In genomic region chr2:69940691-69941090, GRCh38 we compare ENCODE assay signal across 19 cellular contexts. TPM values are rescaled to one million over a fixed set of nuclear protein-coding genes. Genes with fewer than 3 reads are reported as not detected.
DNase-seq lines count a peak whose midpoint lies in the region; ATAC-seq, FAIRE-seq and TF ChIP-seq lines count a peak whose summit lies in the region.
"Had no signal": no experiment of that assay in that cellular context is flagged by ENCODE, and none has a peak within 500 bp of the region (broad histone marks: within the 10 kb centered on the region; RNA-seq: fewer than 3 reads in every experiment).

No MANE protein-coding gene starts in this region.

- H3K4me2 ChIP-seq in K562 (ENCODE audit: insufficient read depth, low read length): no peak overlapping the region
- peak overlapping the region; percentile 52 for H3K4me2 ChIP-seq in neural progenitor cell
- H3K4me2 ChIP-seq: A549 had no signal

- H3F3A ChIP-seq in neural progenitor cell (ENCODE audit: low read depth): peaks cover 4% of the 10 kb centered on the region

- ATAC-seq in activated CD4-positive, alpha-beta T cell treated with anti-CD3 and anti-CD28 coated beads for 36 hours: no peak
- ATAC-seq in K562 (no peak), upper lobe of left lung (ENCODE audit: low FRiP score in 2 of 2) (no peak)
- ATAC-seq: A549; CD8-positive, alpha-beta T cell had no signal

- in situ Hi-C loops in K562 (cut with MboI): no loop called here

- H3K9me3 ChIP-seq in CD8-positive, alpha-beta memory T cell (ENCODE audit: low read length): no peaks in the 10 kb centered on the region
- H3K9me3 ChIP-seq in K562 (replicated peaks; ENCODE audit: control insufficient read depth, insufficient read depth, low read depth, low read length): no peaks in the 10 kb centered on the region
- H3K9me3 ChIP-seq in neural progenitor cell (ENCODE audit: low read depth): no peaks in the 10 kb centered on the region
- no peaks in the 10 kb centered on the region for H3K9me3 ChIP-seq in upper lobe of left lung
- H3K9me3 ChIP-seq: A549, HAP-1 had no signal

- peaks cover 46% of the 10 kb centered on the region for H3K36me3 Mint-ChIP-seq in activated CD4-positive, alpha-beta T cell treated with anti-CD3 and anti-CD28 coated beads for 36 hours (ENCODE audit: low read depth)
- peaks cover 21 to 78% (median 44%) of the 10 kb centered on the region in 3 donors for H3K36me3 Mint-ChIP-seq in CD8-positive, alpha-beta memory T cell
- H3K36me3 Mint-ChIP-seq in neural progenitor cell: peaks cover 20% of the 10 kb centered on the region

- peaks cover 2% of the 10 kb centered on the region for H3K9me1 ChIP-seq in K562 (ENCODE audit: control insufficient read depth, insufficient read depth, low read length)

- peaks cover 27% of the 10 kb centered on the region for H3K4me1 Mint-ChIP-seq in activated CD4-positive, alpha-beta T cell treated with anti-CD3 and anti-CD28 coated beads for 36 hours
- H3K4me1 Mint-ChIP-seq in CD8-positive, alpha-beta memory T cell: peaks cover 4 to 9% (median 4%) of the 10 kb centered on the region in 3 donors
- H3K4me1 Mint-ChIP-seq in neural progenitor cell: peaks cover 21% of the 10 kb centered on the region

- FAIRE-seq in K562 (lab: Jason Lieb, UNC): no peak
- FAIRE-seq: A549, G401.6, H1 had no signal

- BruUV-seq in K562 (replicated peaks; lab: Mats Ljungman, UMichigan): TSS peak; percentile 19

- CTCF ChIA-PET in activated CD4-positive, alpha-beta T cell treated with anti-CD3 and anti-CD28 coated beads for 36 hours (lab: Charles Lee): interaction anchor here (0.5 to 0.8 kb wide), 2 partner anchors 141 to 257 kb away, joined by 3 read pairs; no protein-coding TSS in a partner anchor
- CTCF ChIA-PET in CD8-positive, alpha-beta memory T cell (lab: Charles Lee): no interaction called here
- CTCF ChIA-PET in K562 (lab: Yijun Ruan, JAX; ENCODE audit: low intra/inter-chr PET ratio): no interaction called here

- H4K20me1 ChIP-seq in K562 (replicated peaks; ENCODE audit: control insufficient read depth, insufficient read depth, low read length) (no peaks in the 10 kb centered on the region), neural progenitor cell (ENCODE audit: low read depth) (no peaks in the 10 kb centered on the region)

- no peak overlapping the region for H3K27ac ChIP-seq in CD8-positive, alpha-beta memory T cell (ENCODE audit: low read depth, low read length)
- H3K27ac ChIP-seq in K562 (ENCODE audit: extremely low read depth, low read depth, low read length): no peak overlapping the region
- no peak overlapping the region for H3K27ac ChIP-seq in neural progenitor cell
- H3K27ac ChIP-seq in upper lobe of left lung: no peak overlapping the region
- H3K27ac ChIP-seq: 22Rv1, A549, C4-2B had no signal

- H3K4me1 ChIP-seq in CD8-positive, alpha-beta memory T cell (ENCODE audit: insufficient read depth, low read length): peaks cover 5% of the 10 kb centered on the region
- H3K4me1 ChIP-seq in K562 (replicated peaks in 1 of 2; ENCODE audit: control insufficient read depth in 2 of 2, insufficient read depth in 2 of 2, low read length in 2 of 2) (peaks cover 5 to 10% of the 10 kb centered on the region in 2 experiments; a peak in 4 of 5 replicates), neural progenitor cell (peaks cover 29% of the 10 kb centered on the region), upper lobe of left lung (peaks cover 0 to 21% (median 9%) of the 10 kb centered on the region in 4 donors)
- H3K4me1 ChIP-seq: HAP-1 had no signal

- TF ChIP-seq EP300 in K562 (IDR thresholded peaks at IDR 0.05; ENCODE audit: low read length) (no peak), upper lobe of left lung (IDR thresholded peaks at IDR 0.05) (no peak)

- H3K27me3 ChIP-seq in CD8-positive, alpha-beta memory T cell (ENCODE audit: insufficient read depth, low read length, poor library complexity, severe bottlenecking): no peaks in the 10 kb centered on the region
- H3K27me3 ChIP-seq in K562 (ENCODE audit: control insufficient read depth in 2 of 2, insufficient read depth in 2 of 2, low read length in 2 of 2) (no peaks in the 10 kb centered on the region), neural progenitor cell (no peaks in the 10 kb centered on the region), upper lobe of left lung (no peaks in the 10 kb centered on the region)

- H3K9ac ChIP-seq in K562 (ENCODE audit: insufficient read depth in 1 of 2, low read depth in 2 of 2, low read length in 2 of 2) (no peak overlapping the region), neural progenitor cell (no peak overlapping the region)

- intact Hi-C loops in activated CD4-positive, alpha-beta T cell treated with anti-CD3 and anti-CD28 coated beads for 36 hours (cut with DNase I, micrococcal nuclease): no loop called here
- intact Hi-C loops in K562 (cut with micrococcal nuclease): no loop called here

- H2AFZ ChIP-seq in K562 (ENCODE audit: low read depth, low read length): no peak overlapping the region
- no peak overlapping the region for H2AFZ ChIP-seq in neural progenitor cell (replicated peaks)

- POLR2A ChIA-PET in activated CD4-positive, alpha-beta T cell treated with anti-CD3 and anti-CD28 coated beads for 36 hours (lab: Charles Lee): no interaction called here
- POLR2A ChIA-PET in CD8-positive, alpha-beta memory T cell (lab: Charles Lee): no interaction called here
- POLR2A ChIA-PET in K562 (lab: Yijun Ruan, JAX): interaction anchor here (0.7 kb wide), 1 partner anchor 70 kb away, joined by 3 read pairs; no protein-coding TSS in a partner anchor

- H3K4me3 Mint-ChIP-seq in activated CD4-positive, alpha-beta T cell treated with anti-CD3 and anti-CD28 coated beads for 36 hours: no peak overlapping the region
- H3K4me3 Mint-ChIP-seq in CD8-positive, alpha-beta memory T cell: no peak overlapping the region
- H3K4me3 Mint-ChIP-seq in neural progenitor cell: no peak overlapping the region
- H3K4me3 Mint-ChIP-seq: CD8-positive, alpha-beta T cell had no signal

- peak overlapping the region; percentile 25 for H3K27ac Mint-ChIP-seq in activated CD4-positive, alpha-beta T cell treated with anti-CD3 and anti-CD28 coated beads for 36 hours
- peak overlapping the region in 5 of 8 donors; percentile 33 to 70 (median 45) for H3K27ac Mint-ChIP-seq in CD8-positive, alpha-beta memory T cell
- peak overlapping the region; percentile 74 for H3K27ac Mint-ChIP-seq in neural progenitor cell
- H3K27ac Mint-ChIP-seq: CD8-positive, alpha-beta T cell had no signal

- DNase-seq in activated CD4-positive, alpha-beta T cell treated with anti-CD3 and anti-CD28 coated beads for 36 hours: no peak
- no peak for DNase-seq in activated CD4-positive, alpha-beta T cell treated with anti-CD3 and anti-CD28 coated beads for 1 hour
- no peak for DNase-seq in CD8-positive, alpha-beta memory T cell
- DNase-seq in K562 (ENCODE audit: extremely low read depth in 1 of 4, low spot score in 3 of 4) (no peak), neural progenitor cell (ENCODE audit: low spot score) (peak; percentile 75), kidney glomerular epithelial cell (lab: John Stamatoyannopoulos, UW) (no peak), globus pallidus (ENCODE audit: low spot score) (no peak), upper lobe of left lung (no peak)
- DNase-seq: AML-193; CD8-positive, alpha-beta T cell; COR-L47; DMS 273 treated with DMSO at 0.1 percent for 48 hours; DMS53 had no signal

- H3K4me3 ChIP-seq in CD8-positive, alpha-beta memory T cell (ENCODE audit: low read length): no peak overlapping the region
- no peak overlapping the region for H3K4me3 ChIP-seq in K562
- H3K4me3 ChIP-seq in neural progenitor cell: no peak overlapping the region
- H3K4me3 ChIP-seq in upper lobe of left lung: no peak overlapping the region
- H3K4me3 ChIP-seq: A549, HAP-1 had no signal

- TF ChIP-seq CTCF in K562 (IDR thresholded peaks at IDR 0.05 in 2 of 3, conservative IDR thresholded peaks at IDR 0.05 in 1 of 3; ENCODE audit: insufficient read depth in 2 of 3, low read depth in 1 of 3, low read length in 3 of 3) (no peak), neural progenitor cell (IDR thresholded peaks at IDR 0.05) (no peak), upper lobe of left lung (IDR thresholded peaks at IDR 0.05) (no peak)

- no peak for TF ChIP-seq RAD21 in K562 (CRISPR knock-in tag; conservative IDR thresholded peaks at IDR 0.05 in 1 of 2, IDR thresholded peaks at IDR 0.05 in 1 of 2)

- TF ChIP-seq POLR2A in K562 (conservative IDR thresholded peaks at IDR 0.05) (no peak), upper lobe of left lung (IDR thresholded peaks at IDR 0.05) (no peak)

- no peaks in the 10 kb centered on the region for H3K9me3 Mint-ChIP-seq in activated CD4-positive, alpha-beta T cell treated with anti-CD3 and anti-CD28 coated beads for 36 hours (ENCODE audit: low read depth)
- no peaks in the 10 kb centered on the region for H3K9me3 Mint-ChIP-seq in CD8-positive, alpha-beta memory T cell
- no peaks in the 10 kb centered on the region for H3K9me3 Mint-ChIP-seq in neural progenitor cell
- H3K9me3 Mint-ChIP-seq: CD8-positive, alpha-beta T cell had no signal

- H3K79me2 ChIP-seq in K562 (ENCODE audit: control insufficient read depth, insufficient read depth, low read length) (no peaks in the 10 kb centered on the region), neural progenitor cell (ENCODE audit: low read depth) (no peaks in the 10 kb centered on the region)

- no peaks in the 10 kb centered on the region for H3K27me3 Mint-ChIP-seq in activated CD4-positive, alpha-beta T cell treated with anti-CD3 and anti-CD28 coated beads for 36 hours
- H3K27me3 Mint-ChIP-seq in CD8-positive, alpha-beta memory T cell: peaks cover 0 to 2% of the 10 kb centered on the region in 2 donors
- peaks cover 6% of the 10 kb centered on the region for H3K27me3 Mint-ChIP-seq in neural progenitor cell (ENCODE audit: insufficient read depth, low read depth)

- WGBS in K562 (ENCODE audit: insufficient coverage, low coverage, missing lambda C conversion rate): 97% methylated on average over 8 of the region's 8 CpGs
- WGBS in upper lobe of left lung, 2 donors: 95 to 96% methylated on average over 8 of the region's 8 CpGs

- peaks cover 29% of the 10 kb centered on the region for H3K36me3 ChIP-seq in CD8-positive, alpha-beta memory T cell (ENCODE audit: insufficient read depth, low read length)
- H3K36me3 ChIP-seq in K562 (ENCODE audit: control insufficient read depth, insufficient read depth, low read length) (peaks cover 80% of the 10 kb centered on the region), neural progenitor cell (no peaks in the 10 kb centered on the region), upper lobe of left lung (peaks cover 16 to 74% (median 55%) of the 10 kb centered on the region in 4 donors)

RNA-seq across cellular contexts. Expression of gene ASPRV1, which starts 20.7 kb away (rescaled TPM):
- total RNA-seq in activated CD4-positive, alpha-beta T cell treated with anti-CD3 and anti-CD28 coated beads for 36 hours: under 1 TPM; 0.32 to 0.73 TPM
- under 1 TPM; 0.64 to 0.77 TPM for total RNA-seq in CD8-positive, alpha-beta memory T cell
- polyA plus RNA-seq in CD8-positive, alpha-beta memory T cell: 0.99 TPM
- total RNA-seq in K562 (2011; cell fraction: chromatin; rRNA removed; ENCODE audit: low replicate concordance): 1.2 and 2.8 TPM in 2 replicates
- total RNA-seq in K562 (2011; cell fraction: nucleolus; rRNA removed): 1.6 and 2.0 TPM in 2 replicates
- total RNA-seq in K562 (2011; cell fraction: nucleoplasm; rRNA removed): 1.2 and 1.5 TPM in 2 replicates
- total RNA-seq in K562 (2014; rRNA removed): 0.36 and 0.57 TPM in 2 replicates
- 0.33 and 0.45 TPM in 2 replicates for total RNA-seq in K562 (2014; rRNA removed; fragmentation: Illumina TruSeq; extraction: Trizol)
- 0.58 and 0.64 TPM in 2 replicates for total RNA-seq in K562 (2015; rRNA removed; fragmentation: Illumina TruSeq; extraction: Trizol)
- total RNA-seq in K562 (2021): 0.58 and 0.60 TPM in 2 replicates
- polyA plus RNA-seq in K562 (2011; rRNA removed): 0.55 and 0.72 TPM in 2 replicates
- polyA plus RNA-seq in K562 (2011; cell fraction: cytosol; rRNA removed): 0.43 and 0.48 TPM in 2 replicates
- polyA plus RNA-seq in K562 (2011; cell fraction: nucleus; rRNA removed): 0.63 TPM in 2 replicates
- polyA plus RNA-seq in K562 (2012): 0.62 and 0.97 TPM in 2 replicates
- 0.45 and 0.60 TPM in 2 replicates for polyA plus RNA-seq in K562 (2014; fragmentation: Illumina TruSeq; extraction: Trizol)
- under 1 TPM in 1 of 2 experiments, not detected in 1; 0.17 TPM for polyA plus RNA-seq in K562 (2014; fragmentation: Nextera tagmentation; extraction: Ambion mirVana)
- polyA plus RNA-seq in K562 (2014; rRNA removed): 0.49 and 0.71 TPM in 2 replicates
- polyA minus RNA-seq in K562 (2011; rRNA and poly(A)+ RNA removed): 0.42 and 0.81 TPM in 2 replicates
- not detected in 2 replicates for polyA minus RNA-seq in K562 (2011; cell fraction: cytosol; rRNA and poly(A)+ RNA removed)
- polyA minus RNA-seq in K562 (2011; cell fraction: nucleus; rRNA and poly(A)+ RNA removed): 0.22 and 0.27 TPM in 2 replicates
- 0.30 and 1.2 TPM in 2 replicates for total RNA-seq in neural progenitor cell (ENCODE audit: low replicate concordance)
- total RNA-seq in upper lobe of left lung: 1 to 10 TPM; 1.0 to 2.1 (median 1.4) TPM

RNA-seq across cellular contexts. Expression of gene MXD1, which starts 25.8 kb away (rescaled TPM):
- total RNA-seq in activated CD4-positive, alpha-beta T cell treated with anti-CD3 and anti-CD28 coated beads for 36 hours: 10 to 100 TPM in 1 of 2 experiments, 1 to 10 TPM in 1; 6.1 to 10.6 TPM
- 1 to 10 TPM; 7.2 to 8.1 TPM for total RNA-seq in CD8-positive, alpha-beta memory T cell
- polyA plus RNA-seq in CD8-positive, alpha-beta memory T cell: 10.5 TPM
- total RNA-seq in K562 (2011; cell fraction: chromatin; rRNA removed; ENCODE audit: low replicate concordance): 26.7 and 49.0 TPM in 2 replicates
- total RNA-seq in K562 (2011; cell fraction: nucleolus; rRNA removed): 16.5 and 18.2 TPM in 2 replicates
- total RNA-seq in K562 (2011; cell fraction: nucleoplasm; rRNA removed): 38.7 and 66.3 TPM in 2 replicates
- total RNA-seq in K562 (2014; rRNA removed) (7.6 and 7.9 TPM in 2 replicates), K562 (2014; rRNA removed; fragmentation: Illumina TruSeq; extraction: Trizol) (8.3 and 9.1 TPM in 2 replicates), K562 (2015; rRNA removed; fragmentation: Illumina TruSeq; extraction: Trizol) (6.7 and 7.1 TPM in 2 replicates), K562 (2021) (13.4 and 19.8 TPM in 2 replicates), neural progenitor cell (ENCODE audit: low replicate concordance) (3.9 and 5.3 TPM in 2 replicates), upper lobe of left lung (10 to 100 TPM; 16.3 to 94.3 (median 33.8) TPM)
- polyA plus RNA-seq in K562 (2011; rRNA removed) (26.7 and 35.9 TPM in 2 replicates), K562 (2014; fragmentation: Illumina TruSeq; extraction: Trizol) (11.5 and 13.0 TPM in 2 replicates), K562 (2014; fragmentation: Nextera tagmentation; extraction: Ambion mirVana) (10 to 100 TPM in 1 of 2 experiments, 1 to 10 TPM in 1; 9.0 to 11.0 TPM), K562 (2014; rRNA removed) (13.2 and 15.6 TPM in 2 replicates)
- 10.5 and 14.7 TPM in 2 replicates for polyA plus RNA-seq in K562 (2011; cell fraction: cytosol; rRNA removed)
- 49.2 and 59.8 TPM in 2 replicates for polyA plus RNA-seq in K562 (2011; cell fraction: nucleus; rRNA removed)
- 8.5 and 11.4 TPM in 2 replicates for polyA plus RNA-seq in K562 (2012)
- polyA minus RNA-seq in K562 (2011; rRNA and poly(A)+ RNA removed): 18.7 and 32.2 TPM in 2 replicates
- 7.8 and 13.7 TPM in 2 replicates for polyA minus RNA-seq in K562 (2011; cell fraction: cytosol; rRNA and poly(A)+ RNA removed)
- 24.8 and 26.5 TPM in 2 replicates for polyA minus RNA-seq in K562 (2011; cell fraction: nucleus; rRNA and poly(A)+ RNA removed)

RNA-seq across cellular contexts. Expression of gene SNRNP27, which starts 46.9 kb away (rescaled TPM):
- 10 to 100 TPM; 67.7 to 76.6 TPM for total RNA-seq in activated CD4-positive, alpha-beta T cell treated with anti-CD3 and anti-CD28 coated beads for 36 hours
- 10 to 100 TPM; 59.6 to 61.2 TPM for total RNA-seq in CD8-positive, alpha-beta memory T cell
- polyA plus RNA-seq in CD8-positive, alpha-beta memory T cell: 79.6 TPM
- 13.8 and 44.5 TPM in 2 replicates for total RNA-seq in K562 (2011; cell fraction: chromatin; rRNA removed; ENCODE audit: low replicate concordance)
- 11.0 and 12.1 TPM in 2 replicates for total RNA-seq in K562 (2011; cell fraction: nucleolus; rRNA removed)
- 18.8 and 21.3 TPM in 2 replicates for total RNA-seq in K562 (2011; cell fraction: nucleoplasm; rRNA removed)
- total RNA-seq in K562 (2014; rRNA removed) (56.9 and 74.2 TPM in 2 replicates), K562 (2014; rRNA removed; fragmentation: Illumina TruSeq; extraction: Trizol) (58.7 and 59.8 TPM in 2 replicates), K562 (2015; rRNA removed; fragmentation: Illumina TruSeq; extraction: Trizol) (65.4 and 70.8 TPM in 2 replicates), K562 (2021) (61.0 and 61.5 TPM in 2 replicates), neural progenitor cell (ENCODE audit: low replicate concordance) (89.2 and 131 TPM in 2 replicates), upper lobe of left lung (100 to 1,000 TPM in 2 of 6 donors, 10 to 100 TPM in 4; 32.7 to 120 (median 55.0) TPM)
- polyA plus RNA-seq in K562 (2011; rRNA removed) (38.3 and 65.7 TPM in 2 replicates), K562 (2014; fragmentation: Illumina TruSeq; extraction: Trizol) (88.9 and 93.4 TPM in 2 replicates), K562 (2014; fragmentation: Nextera tagmentation; extraction: Ambion mirVana) (10 to 100 TPM; 29.2 to 33.7 TPM), K562 (2014; rRNA removed) (72.7 and 102 TPM in 2 replicates)
- polyA plus RNA-seq in K562 (2011; cell fraction: cytosol; rRNA removed): 15.3 and 17.6 TPM in 2 replicates
- polyA plus RNA-seq in K562 (2011; cell fraction: nucleus; rRNA removed): 12.4 and 13.8 TPM in 2 replicates
- polyA plus RNA-seq in K562 (2012): 36.3 and 42.8 TPM in 2 replicates
- 16.0 and 24.7 TPM in 2 replicates for polyA minus RNA-seq in K562 (2011; rRNA and poly(A)+ RNA removed)
- polyA minus RNA-seq in K562 (2011; cell fraction: cytosol; rRNA and poly(A)+ RNA removed): 13.7 and 15.2 TPM in 2 replicates
- 9.3 and 13.1 TPM in 2 replicates for polyA minus RNA-seq in K562 (2011; cell fraction: nucleus; rRNA and poly(A)+ RNA removed)
